19 cellular contexts compared by ENCODE assay signal in genomic region chr2:204643326-204643725, GRCh38.
"Had no signal": no experiment of that assay in that cellular context is flagged by ENCODE, and none has a peak within 500 bp of the region (broad histone marks: within the 10 kb centered on the region; RNA-seq: fewer than 3 reads in every experiment).

No MANE protein-coding gene starts in this region.

- H2AFZ ChIP-seq: parathyroid adenoma had no signal

- H3K27me3 ChIP-seq: adrenal gland, neutrophil, sigmoid colon, tibial artery had no signal

- H3K36me3 ChIP-seq: adrenal gland, neutrophil, sigmoid colon, tibial artery had no signal

- H3K9ac ChIP-seq: parathyroid adenoma had no signal

- ATAC-seq: activated CD4-positive, CD25-positive, alpha-beta regulatory T cell treated with anti-CD3 and anti-CD28 coated beads, Interleukin-2, amount 50 U/mL, for 24 hours; activated T-cell treated with anti-CD3 and anti-CD28 coated beads, Interleukin-2, amount 50 U/mL, for 4 hours; naive thymus-derived CD4-positive, alpha-beta T cell had no signal

- H3K4me1 Mint-ChIP-seq: activated CD4-positive, alpha-beta T cell treated with anti-CD3 and anti-CD28 coated beads, Interleukin-2, amount 10 ng/mL, durations not matched to agents 7 days and 5 days; immature natural killer cell had no signal

- H3K27ac Mint-ChIP-seq: activated CD4-positive, alpha-beta T cell treated with anti-CD3 and anti-CD28 coated beads, Interleukin-2, amount 10 ng/mL, durations not matched to agents 7 days and 5 days; dendritic cell treated with granulocyte-macrophage colony-stimulating factor and Interleukin-4, amounts not matched to agents 40 ng/mL and 50 ng/mL, for 4 days; immature natural killer cell had no signal

- H3K27me3 Mint-ChIP-seq: activated CD4-positive, alpha-beta T cell treated with anti-CD3 and anti-CD28 coated beads, Interleukin-2, amount 10 ng/mL, durations not matched to agents 7 days and 5 days; dendritic cell treated with granulocyte-macrophage colony-stimulating factor and Interleukin-4, amounts not matched to agents 40 ng/mL and 50 ng/mL, for 4 days had no signal

- H3K4me3 Mint-ChIP-seq: activated CD4-positive, alpha-beta T cell treated with anti-CD3 and anti-CD28 coated beads, Interleukin-2, amount 10 ng/mL, durations not matched to agents 7 days and 5 days; activated T-cell treated with anti-CD3 and anti-CD28 coated beads, Interleukin-2, amount 50 U/mL, for 4 hours; dendritic cell treated with granulocyte-macrophage colony-stimulating factor and Interleukin-4, amounts not matched to agents 40 ng/mL and 50 ng/mL, for 4 days; immature natural killer cell; naive thymus-derived CD4-positive, alpha-beta T cell had no signal

- H3K9me3 Mint-ChIP-seq: activated CD4-positive, alpha-beta T cell treated with anti-CD3 and anti-CD28 coated beads, Interleukin-2, amount 10 ng/mL, durations not matched to agents 7 days and 5 days; activated T-cell treated with anti-CD3 and anti-CD28 coated beads, Interleukin-2, amount 50 U/mL, for 4 hours; dendritic cell treated with granulocyte-macrophage colony-stimulating factor and Interleukin-4, amounts not matched to agents 40 ng/mL and 50 ng/mL, for 4 days had no signal

- DNase-seq: activated CD4-positive, alpha-beta T cell treated with anti-CD3 and anti-CD28 coated beads, Interleukin-2, amount 10 ng/mL, durations not matched to agents 7 days and 5 days; activated CD8-positive, alpha-beta memory T cell treated with anti-CD3 and anti-CD28 coated beads, Interleukin-2, amount 50 U/mL, for 4 hours; activated naive CD4-positive, alpha-beta T cell treated with anti-CD3 and anti-CD28 coated beads, Interleukin-2, amount 50 U/mL, for 16 hours; activated T-cell treated with anti-CD3 and anti-CD28 coated beads, Interleukin-2, amount 50 U/mL, for 4 hours; adrenal gland; effector memory CD4-positive, alpha-beta T cell; immature natural killer cell; mesenchymal stem cell; naive thymus-derived CD4-positive, alpha-beta T cell; sigmoid colon; stimulated activated CD4-positive, alpha-beta T cell treated with anti-CD3 and anti-CD28 coated beads, Interleukin-4, amount 100 ng/mL, for 4 hours; stimulated activated naive CD4-positive, alpha-beta T cell; substantia nigra; T1000; tibial artery had no signal

- H3K9me3 ChIP-seq: adrenal gland, neutrophil, sigmoid colon, tibial artery had no signal

- H3K4me1 ChIP-seq: adrenal gland had no signal

- H3K27ac ChIP-seq: adrenal gland, neutrophil, parathyroid adenoma, tibial artery had no signal

- H3K36me3 Mint-ChIP-seq: immature natural killer cell; naive thymus-derived CD4-positive, alpha-beta T cell had no signal

- H3K4me3 ChIP-seq: adrenal gland, sigmoid colon, tibial artery had no signal
